27 cellular contexts compared by ENCODE assay signal in genomic region chr3:164683516-164683915, GRCh38.
"Had no signal": no experiment of that assay in that cellular context is flagged by ENCODE, and none has a peak within 500 bp of the region (broad histone marks: within the 10 kb centered on the region; RNA-seq: fewer than 3 reads in every experiment).

No MANE protein-coding gene starts in this region.

- H3K4me3 ChIP-seq: adrenal gland, ascending aorta, esophagus muscularis mucosa, gastrocnemius medialis, heart left ventricle had no signal

- H3K36me3 ChIP-seq: adrenal gland, ascending aorta, esophagus muscularis mucosa, gastrocnemius medialis, heart left ventricle, WERI-Rb-1 had no signal

- H3K4me1 ChIP-seq: adrenal gland, ascending aorta, esophagus muscularis mucosa, foreskin keratinocyte, gastrocnemius medialis, heart left ventricle had no signal

- H3K27ac ChIP-seq: adrenal gland, ascending aorta, esophagus muscularis mucosa, foreskin keratinocyte, gastrocnemius medialis, heart left ventricle, WERI-Rb-1 had no signal

- H3K9me3 ChIP-seq: ascending aorta, esophagus muscularis mucosa, gastrocnemius medialis, heart left ventricle had no signal

- ATAC-seq: activated CD4-positive, CD25-positive, alpha-beta regulatory T cell treated with anti-CD3 and anti-CD28 coated beads, Interleukin-2, amount 50 U/mL, for 24 hours; activated CD8-positive, alpha-beta T cell treated with anti-CD3 and anti-CD28 coated beads for 36 hours; activated T-cell treated with anti-CD3 and anti-CD28 coated beads, Interleukin-2, amount 50 U/mL, for 4 hours; activated T-helper 17 cell treated with anti-CD3 and anti-CD28 coated beads, Interleukin-2, amount 50 U/mL, for 72 hours; effector memory CD8-positive, alpha-beta T cell; foreskin keratinocyte; gastrocnemius medialis; heart left ventricle had no signal

- DNase-seq: activated B cell treated with CpG ODN at 0.5 μM for 24 hours; activated CD4-positive, alpha-beta T cell treated with anti-CD3 and anti-CD28 coated beads for 48 hours; activated CD4-positive, alpha-beta T cell treated with anti-CD3 and anti-CD28 coated beads, Interleukin-2, amount 50 U/mL, for 1 hour; activated CD4-positive, alpha-beta T cell treated with anti-CD3 and anti-CD28 coated beads, Interleukin-2, amount 50 U/mL, for 48 hours; activated CD8-positive, alpha-beta memory T cell treated with anti-CD3 and anti-CD28 coated beads for 24 hours; activated CD8-positive, alpha-beta T cell treated with anti-CD3 and anti-CD28 coated beads for 36 hours; activated effector memory CD4-positive, alpha-beta T cell treated with Interleukin-2 at 50 U/mL for 16 hours; activated gamma-delta T cell treated with Interleukin-2 at 50 U/mL for 16 hours; activated naive CD4-positive, alpha-beta T cell treated with anti-CD3 and anti-CD28 coated beads, Interleukin-2, amount 50 U/mL, for 16 hours; activated naive CD4-positive, alpha-beta T cell treated with Interleukin-2 at 50 U/mL for 16 hours; activated T-cell treated with anti-CD3 and anti-CD28 coated beads, Interleukin-2, amount 50 U/mL, for 4 hours; adrenal gland; cortex of kidney; dermis blood vessel endothelial cell; effector CD4-positive, alpha-beta T cell; effector memory CD8-positive, alpha-beta T cell; erythroblast; foreskin keratinocyte; gastrocnemius medialis; glutamatergic neuron; heart left ventricle; T1000; WERI-Rb-1 had no signal

- H3K27me3 ChIP-seq: adrenal gland, ascending aorta, esophagus muscularis mucosa, foreskin keratinocyte, gastrocnemius medialis, heart left ventricle had no signal
